In genomic region chr18:11906926-11907874, GRCh38 we compare ENCODE assay signal across 8 cellular contexts. TPM values are rescaled to one million over a fixed set of nuclear protein-coding genes. Genes with fewer than 3 reads are reported as not detected.
A peak's percentile ranks its signal among the peaks of the same experiment; 100 is the strongest.
DNase-seq lines count a peak whose midpoint lies in the region; ATAC-seq, FAIRE-seq and TF ChIP-seq lines count a peak whose summit lies in the region.

No MANE protein-coding gene starts in this region.

- peak overlapping the region; percentile 84 for H3K27ac Mint-ChIP-seq in T-helper 1 cell treated with Interleukin-12 subunit alpha and Interleukin-12 subunit beta and Interleukin-4 antibody, amounts not matched to agents 30 μg/mL and 1 μg/mL, for 36 hours
- H3K27ac Mint-ChIP-seq in activated naive CD8-positive, alpha-beta T cell treated with anti-CD3 and anti-CD28 coated beads for 36 hours, result peak overlapping the region; percentile 90

- H3K9me3 ChIP-seq in thoracic aorta (no peaks in the 10 kb centered on the region), small intestine (ENCODE audit: control insufficient read depth, low read depth) (no peaks in the 10 kb centered on the region)

- H3K4me1 Mint-ChIP-seq in T-helper 1 cell treated with Interleukin-12 subunit alpha and Interleukin-12 subunit beta and Interleukin-4 antibody, amounts not matched to agents 30 μg/mL and 1 μg/mL, for 36 hours (ENCODE audit: low read depth), result peaks cover 22% of the 10 kb centered on the region
- peaks cover 22% of the 10 kb centered on the region for H3K4me1 Mint-ChIP-seq in activated naive CD8-positive, alpha-beta T cell treated with anti-CD3 and anti-CD28 coated beads for 36 hours

- H3K27me3 Mint-ChIP-seq in T-helper 1 cell treated with Interleukin-12 subunit alpha and Interleukin-12 subunit beta and Interleukin-4 antibody, amounts not matched to agents 30 μg/mL and 1 μg/mL, for 36 hours (ENCODE audit: low read depth), result no peaks in the 10 kb centered on the region
- H3K27me3 Mint-ChIP-seq in activated naive CD8-positive, alpha-beta T cell treated with anti-CD3 and anti-CD28 coated beads for 36 hours, result no peaks in the 10 kb centered on the region

- FAIRE-seq in small intestine (lab: Jason Lieb, UNC), result no peak

- ATAC-seq in thoracic aorta (ENCODE audit: insufficient number of reproducible peaks, low FRiP score, low read depth) (no peak), HG03097 (IDR thresholded peaks at IDR 0.05; ENCODE audit: low FRiP score, unreplicated experiment) (no peak)

- H3K4me1 ChIP-seq in thoracic aorta (ENCODE audit: control insufficient read depth in 1 of 2, low read depth in 2 of 2) (peaks cover 12 to 20% of the 10 kb centered on the region in 2 donors), small intestine (ENCODE audit: control insufficient read depth in 2 of 2, insufficient read depth in 1 of 2, low read depth in 1 of 2, low read length in 1 of 2) (peaks cover 0 to 7% of the 10 kb centered on the region in 2 donors)

- H3K36me3 ChIP-seq in thoracic aorta, result no peaks in the 10 kb centered on the region
- peaks cover 0 to 3% of the 10 kb centered on the region in 2 donors for H3K36me3 ChIP-seq in small intestine (ENCODE audit: control insufficient read depth in 2 of 2, insufficient read depth in 2 of 2, low read length in 2 of 2)

- DNase-seq in T-helper 1 cell, result no peak
- DNase-seq in activated naive CD8-positive, alpha-beta T cell treated with anti-CD3 and anti-CD28 coated beads for 36 hours, result no peak
- peak; percentile 28 for DNase-seq in left kidney (ENCODE audit: low read depth, low spot score)
- no peak for DNase-seq in thoracic aorta (ENCODE audit: low spot score)
- no peak for DNase-seq in HuH-7 (ENCODE audit: low spot score)
- DNase-seq in small intestine, result no peak

- peak overlapping the region; percentile 99 for H3K4me3 ChIP-seq in thoracic aorta
- peak overlapping the region in 1 of 2 donors; percentile 83 for H3K4me3 ChIP-seq in small intestine (ENCODE audit: low read depth in 1 of 2, low read length in 2 of 2)

- TF ChIP-seq CTCF in thoracic aorta (IDR thresholded peaks at IDR 0.05), result no peak

- H3K36me3 Mint-ChIP-seq in T-helper 1 cell treated with Interleukin-12 subunit alpha and Interleukin-12 subunit beta and Interleukin-4 antibody, amounts not matched to agents 30 μg/mL and 1 μg/mL, for 36 hours (ENCODE audit: low read depth), result peaks cover 9% of the 10 kb centered on the region
- H3K36me3 Mint-ChIP-seq in activated naive CD8-positive, alpha-beta T cell treated with anti-CD3 and anti-CD28 coated beads for 36 hours, result peaks cover 10% of the 10 kb centered on the region

- peak overlapping the region; percentile 86 for H3K4me3 Mint-ChIP-seq in T-helper 1 cell treated with Interleukin-12 subunit alpha and Interleukin-12 subunit beta and Interleukin-4 antibody, amounts not matched to agents 30 μg/mL and 1 μg/mL, for 36 hours
- peak overlapping the region; percentile 91 for H3K4me3 Mint-ChIP-seq in activated naive CD8-positive, alpha-beta T cell treated with anti-CD3 and anti-CD28 coated beads for 36 hours

- H3K27ac ChIP-seq in thoracic aorta (peak overlapping the region in 1 of 2 donors; percentile 98), small intestine (ENCODE audit: low read depth in 1 of 2, low read length in 1 of 2) (no peak overlapping the region)

- no peaks in the 10 kb centered on the region for H3K27me3 ChIP-seq in thoracic aorta (replicated peaks; ENCODE audit: insufficient read depth)
- H3K27me3 ChIP-seq in small intestine (ENCODE audit: control insufficient read depth in 2 of 2, insufficient read depth in 2 of 2, low read length in 2 of 2), result no peaks in the 10 kb centered on the region

- H3K9me3 Mint-ChIP-seq in T-helper 1 cell treated with Interleukin-12 subunit alpha and Interleukin-12 subunit beta and Interleukin-4 antibody, amounts not matched to agents 30 μg/mL and 1 μg/mL, for 36 hours, result no peaks in the 10 kb centered on the region
- no peaks in the 10 kb centered on the region for H3K9me3 Mint-ChIP-seq in activated naive CD8-positive, alpha-beta T cell treated with anti-CD3 and anti-CD28 coated beads for 36 hours

- WGBS in small intestine, 3 donors, result 60 to 70% (median 66%) methylated on average over 20 of the region's 20 CpGs

RNA-seq across cellular contexts. Expression of gene MPPE1, which starts 0.9 kb away (rescaled TPM):
- 10 to 100 TPM; 25.3 to 27.1 TPM for total RNA-seq in activated naive CD8-positive, alpha-beta T cell treated with anti-CD3 and anti-CD28 coated beads for 36 hours
- 10 to 100 TPM; 22.3 to 40.5 TPM for total RNA-seq in thoracic aorta
- polyA plus RNA-seq in small intestine, result 10 to 100 TPM; 23.9 to 27.6 (median 25.0) TPM

RNA-seq across cellular contexts. Expression of gene CHMP1B, which starts 56.0 kb away (rescaled TPM):
- 10 to 100 TPM; 22.8 to 23.0 TPM for total RNA-seq in activated naive CD8-positive, alpha-beta T cell treated with anti-CD3 and anti-CD28 coated beads for 36 hours
- total RNA-seq in thoracic aorta, result 10 to 100 TPM; 41.8 to 59.8 TPM
- 10 to 100 TPM; 38.1 to 71.3 (median 64.9) TPM for polyA plus RNA-seq in small intestine
